10 cellular contexts compared by ENCODE assay signal in genomic region chrX:78708171-78708570, GRCh38. TPM values are rescaled to one million over a fixed set of nuclear protein-coding genes. Genes with fewer than 3 reads are reported as not detected.
DNase-seq lines count a peak whose midpoint lies in the region; ATAC-seq, FAIRE-seq and TF ChIP-seq lines count a peak whose summit lies in the region.
"Had no signal": no experiment of that assay in that cellular context is flagged by ENCODE, and none has a peak within 500 bp of the region (broad histone marks: within the 10 kb centered on the region; RNA-seq: fewer than 3 reads in every experiment).

No MANE protein-coding gene starts in this region.

- H3K27ac Mint-ChIP-seq in Calu3 (ENCODE audit: unreplicated experiment): no peak overlapping the region
- H3K27ac Mint-ChIP-seq in natural killer cell treated with Interleukin-12 subunit alpha and Interleukin-12 subunit beta and Interleukin-15 and Interleukin-18, amount 100 ng/mL, for 72 hours: no peak overlapping the region
- H3K27ac Mint-ChIP-seq in immature natural killer cell: no peak overlapping the region
- H3K27ac Mint-ChIP-seq: activated CD4-positive, alpha-beta T cell treated with anti-CD3 and anti-CD28 coated beads for 36 hours; stimulated activated naive CD8-positive, alpha-beta T cell treated with anti-CD3 and anti-CD28 coated beads, Interleukin-15, Interleukin-2, amounts not matched to agents 100 ng/mL and 50 ng/mL, for 24 hours had no signal

- no peak for FAIRE-seq in HTR-8/SVneo (lab: Jason Lieb, UNC)

- intact Hi-C loops in Calu3 (cut with micrococcal nuclease; ENCODE audit: unreplicated experiment): loop anchor here (1.0 to 10.0 kb wide), 2 partner anchors 113 to 152 kb away; no protein-coding TSS in a partner anchor

- CTCF ChIA-PET in Calu3 (lab: Charles Lee): interaction anchor here (0.8 kb wide), 1 partner anchor 234 kb away, joined by 3 read pairs; no protein-coding TSS in a partner anchor

- H3K4me1 Mint-ChIP-seq in Calu3 (ENCODE audit: low read depth, unreplicated experiment): no peaks in the 10 kb centered on the region
- no peaks in the 10 kb centered on the region for H3K4me1 Mint-ChIP-seq in natural killer cell treated with Interleukin-12 subunit alpha and Interleukin-12 subunit beta and Interleukin-15 and Interleukin-18, amount 100 ng/mL, for 72 hours (ENCODE audit: low read depth in 2 of 2)
- H3K4me1 Mint-ChIP-seq in immature natural killer cell: no peaks in the 10 kb centered on the region
- H3K4me1 Mint-ChIP-seq: activated CD4-positive, alpha-beta T cell treated with anti-CD3 and anti-CD28 coated beads for 36 hours had no signal

- DNase-seq in Calu3 (peak; percentile 16), HTR-8/SVneo (ENCODE audit: insufficient read length, low spot score) (peak; percentile 27), left lobe of liver (ENCODE audit: low spot score) (peak; percentile 34), NCI-H69 (lab: John Stamatoyannopoulos, UW) (no peak), immature natural killer cell (no peak)
- DNase-seq in natural killer cell treated with Interleukin-12 subunit alpha and Interleukin-12 subunit beta and Interleukin-15 and Interleukin-18, amount 100 ng/mL, for 72 hours (ENCODE audit: low spot score): no peak
- DNase-seq: activated CD4-positive, alpha-beta T cell treated with anti-CD3 and anti-CD28 coated beads for 36 hours had no signal

- ATAC-seq in left lobe of liver (peak; percentile 74), GM18867 (IDR thresholded peaks at IDR 0.05; ENCODE audit: unreplicated experiment) (no peak)
- no peak for ATAC-seq in natural killer cell treated with Interleukin-12 subunit alpha and Interleukin-12 subunit beta and Interleukin-15 and Interleukin-18, amount 100 ng/mL, for 72 hours
- ATAC-seq: activated CD4-positive, alpha-beta T cell treated with anti-CD3 and anti-CD28 coated beads for 36 hours had no signal

- H3K9me3 Mint-ChIP-seq in Calu3 (ENCODE audit: low read depth, unreplicated experiment) (no peaks in the 10 kb centered on the region), immature natural killer cell (no peaks in the 10 kb centered on the region)
- no peaks in the 10 kb centered on the region for H3K9me3 Mint-ChIP-seq in natural killer cell treated with Interleukin-12 subunit alpha and Interleukin-12 subunit beta and Interleukin-15 and Interleukin-18, amount 100 ng/mL, for 72 hours
- H3K9me3 Mint-ChIP-seq: stimulated activated naive CD8-positive, alpha-beta T cell treated with anti-CD3 and anti-CD28 coated beads, Interleukin-15, Interleukin-2, amounts not matched to agents 100 ng/mL and 50 ng/mL, for 24 hours had no signal

- no peaks in the 10 kb centered on the region for H3K36me3 Mint-ChIP-seq in Calu3 (ENCODE audit: insufficient read depth, unreplicated experiment)
- no peaks in the 10 kb centered on the region for H3K36me3 Mint-ChIP-seq in natural killer cell treated with Interleukin-12 subunit alpha and Interleukin-12 subunit beta and Interleukin-15 and Interleukin-18, amount 100 ng/mL, for 72 hours
- no peaks in the 10 kb centered on the region for H3K36me3 Mint-ChIP-seq in immature natural killer cell

- no peak overlapping the region for H3K27ac ChIP-seq in VCaP

- no peaks in the 10 kb centered on the region for H3K27me3 Mint-ChIP-seq in Calu3 (ENCODE audit: unreplicated experiment)
- peaks cover 0 to 18% of the 10 kb centered on the region in 2 donors for H3K27me3 Mint-ChIP-seq in natural killer cell treated with Interleukin-12 subunit alpha and Interleukin-12 subunit beta and Interleukin-15 and Interleukin-18, amount 100 ng/mL, for 72 hours
- peaks cover 0 to 6% (median 2%) of the 10 kb centered on the region in 3 donors for H3K27me3 Mint-ChIP-seq in immature natural killer cell (ENCODE audit: low read depth in 3 of 3)
- H3K27me3 Mint-ChIP-seq: activated CD4-positive, alpha-beta T cell treated with anti-CD3 and anti-CD28 coated beads for 36 hours; stimulated activated naive CD8-positive, alpha-beta T cell treated with anti-CD3 and anti-CD28 coated beads, Interleukin-15, Interleukin-2, amounts not matched to agents 100 ng/mL and 50 ng/mL, for 24 hours had no signal

- BruUV-seq in Calu3 (replicated peaks; lab: Mats Ljungman, UMichigan): no TSS peak

- TF ChIP-seq CTCF in Calu3 (IDR thresholded peaks at IDR 0.05; ENCODE audit: unreplicated experiment) (no peak), VCaP (conservative IDR thresholded peaks at IDR 0.05) (peak; percentile 61)

- H3K4me3 Mint-ChIP-seq in Calu3 (ENCODE audit: low read depth, unreplicated experiment) (no peak overlapping the region), immature natural killer cell (no peak overlapping the region)
- H3K4me3 Mint-ChIP-seq in natural killer cell treated with Interleukin-12 subunit alpha and Interleukin-12 subunit beta and Interleukin-15 and Interleukin-18, amount 100 ng/mL, for 72 hours: no peak overlapping the region
- H3K4me3 Mint-ChIP-seq: activated CD4-positive, alpha-beta T cell treated with anti-CD3 and anti-CD28 coated beads for 36 hours; stimulated activated naive CD8-positive, alpha-beta T cell treated with anti-CD3 and anti-CD28 coated beads, Interleukin-15, Interleukin-2, amounts not matched to agents 100 ng/mL and 50 ng/mL, for 24 hours had no signal

RNA-seq across cellular contexts. Expression of gene LPAR4, which starts 39.3 kb away (rescaled TPM):
- not detected in 2 replicates for total RNA-seq in Calu3 (2022)
- total RNA-seq in left lobe of liver: not detected
- total RNA-seq in natural killer cell treated with Interleukin-12 subunit alpha and Interleukin-12 subunit beta and Interleukin-15 and Interleukin-18, amount 100 ng/mL, for 72 hours: not detected
- polyA plus RNA-seq in immature natural killer cell: not detected
- total RNA-seq: activated CD4-positive, alpha-beta T cell treated with anti-CD3 and anti-CD28 coated beads for 36 hours had no signal

RNA-seq across cellular contexts. Expression of gene RTL3, which starts 49.0 kb away (rescaled TPM):
- not detected in 2 replicates for total RNA-seq in Calu3 (2022)
- total RNA-seq in left lobe of liver: not detected
- under 1 TPM in 1 of 2 donors, not detected in 1; 0.14 TPM for total RNA-seq in natural killer cell treated with Interleukin-12 subunit alpha and Interleukin-12 subunit beta and Interleukin-15 and Interleukin-18, amount 100 ng/mL, for 72 hours
- polyA plus RNA-seq in immature natural killer cell: not detected
- total RNA-seq: activated CD4-positive, alpha-beta T cell treated with anti-CD3 and anti-CD28 coated beads for 36 hours had no signal

Comparison
In these comparisons a context has a peak if more than half of its experiments do, and no peak if none do; other contexts are left out.
1. DNase-seq: peak in Calu3 (single experiment), HTR-8/SVneo (single experiment) and left lobe of liver (single experiment); none in NCI-H69 (single experiment), natural killer cell treated with Interleukin-12 subunit alpha and Interleukin-12 subunit beta and Interleukin-15 and Interleukin-18, amount 100 ng/mL, for 72 hours (single experiment) and immature natural killer cell (0 of 3).